In the genomic region with DNA sequence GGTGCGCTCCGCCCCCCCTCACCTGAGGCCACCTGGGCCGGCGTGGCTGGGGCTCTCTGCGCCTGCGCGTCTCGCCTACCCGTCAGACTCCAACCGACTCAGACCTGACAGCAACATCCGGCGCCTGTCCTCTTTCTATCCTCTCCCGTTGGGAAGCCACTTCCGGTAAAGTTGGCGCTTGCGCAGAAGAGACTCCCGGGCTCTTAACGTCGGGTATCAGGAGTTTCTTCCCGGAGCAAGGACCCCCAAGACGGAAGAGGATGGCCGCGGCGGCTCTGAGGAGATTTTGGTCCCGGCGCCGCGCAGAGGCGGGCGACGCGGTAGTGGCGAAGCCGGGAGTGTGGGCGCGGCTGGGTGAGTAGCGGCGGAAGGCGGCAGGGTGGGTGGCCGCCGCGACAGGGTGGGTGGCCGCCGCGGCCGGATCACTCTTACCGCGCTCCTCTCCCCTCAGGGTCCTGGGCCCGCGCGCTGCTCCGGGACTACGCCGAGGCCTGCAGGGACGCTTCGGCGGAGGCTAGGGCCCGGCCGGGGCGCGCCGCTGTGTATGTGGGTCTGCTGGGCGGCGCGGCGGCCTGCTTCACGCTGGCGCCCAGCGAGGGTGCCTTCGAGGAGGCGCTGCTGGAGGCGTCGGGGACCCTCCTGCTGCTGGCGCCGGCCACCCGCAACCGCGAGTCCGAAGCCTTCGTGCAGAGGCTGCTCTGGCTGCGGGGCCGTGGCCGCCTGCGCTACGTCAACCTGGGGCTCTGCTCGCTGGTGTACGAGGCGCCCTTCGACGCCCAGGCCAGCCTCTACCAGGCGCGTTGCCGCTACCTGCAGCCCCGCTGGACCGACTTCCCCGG, we compare ENCODE assay signal across 8 cellular contexts. TPM values are rescaled to one million over a fixed set of nuclear protein-coding genes. Genes with fewer than 3 reads are reported as not detected.
DNase-seq lines count a peak whose midpoint lies in the region; FAIRE-seq and TF ChIP-seq lines count a peak whose summit lies in the region.

Gene TIMM29, plus strand, starts transcription at position 249 of the 839 bp plus-strand sequence. Its CDS starts 12 bp downstream, at position 261.
Gene YIPF2, minus strand, starts transcription at position 77 of the 839 bp plus-strand sequence. CDS start 229 bp downstream, outside the sequence.

- H3K27me3 Mint-ChIP-seq in activated naive CD4-positive, alpha-beta T cell treated with anti-CD3 and anti-CD28 coated beads, Interleukin-2, amount 10 ng/mL, durations not matched to agents 7 days and 5 days, result no peaks in the 10 kb centered on the region

- peak within 1 kb of the TSS; percentile 96 for H3K4me3 Mint-ChIP-seq in activated naive CD4-positive, alpha-beta T cell treated with anti-CD3 and anti-CD28 coated beads, Interleukin-2, amount 10 ng/mL, durations not matched to agents 7 days and 5 days

- peaks cover 33% of the 10 kb centered on the region for H3K4me1 Mint-ChIP-seq in activated naive CD4-positive, alpha-beta T cell treated with anti-CD3 and anti-CD28 coated beads, Interleukin-2, amount 10 ng/mL, durations not matched to agents 7 days and 5 days

- POLR2A ChIA-PET in HEK293T (lab: Yijun Ruan, JAX), result interaction anchor here (1.0 kb wide), 1 partner anchor 10 kb away, joined by 3 read pairs; no protein-coding TSS in a partner anchor

- peak within 1 kb of the TSS; percentile 90 for H3K27ac Mint-ChIP-seq in activated naive CD4-positive, alpha-beta T cell treated with anti-CD3 and anti-CD28 coated beads, Interleukin-2, amount 10 ng/mL, durations not matched to agents 7 days and 5 days

- CTCF ChIA-PET in HEK293T (lab: Yijun Ruan, JAX), result no interaction called here
- CTCF ChIA-PET in activated naive CD4-positive, alpha-beta T cell treated with anti-CD3 and anti-CD28 coated beads, Interleukin-2, amount 10 ng/mL, durations not matched to agents 7 days and 5 days (lab: Charles Lee), result interaction anchor here (0.6 to 1.7 kb wide), 3 partner anchors 8 to 1052 kb away, joined by 3 to 5 read pairs (median 3); no protein-coding TSS in a partner anchor

- no peaks in the 10 kb centered on the region for H3K9me3 Mint-ChIP-seq in activated naive CD4-positive, alpha-beta T cell treated with anti-CD3 and anti-CD28 coated beads, Interleukin-2, amount 10 ng/mL, durations not matched to agents 7 days and 5 days

- FAIRE-seq in G401.6 (lab: Jason Lieb, UNC), result peak; percentile 89

- H3K36me3 Mint-ChIP-seq in activated naive CD4-positive, alpha-beta T cell treated with anti-CD3 and anti-CD28 coated beads, Interleukin-2, amount 10 ng/mL, durations not matched to agents 7 days and 5 days, result peaks cover 18% of the 10 kb centered on the region

- DNase-seq in HEK293T (ENCODE audit: extremely low spot score) (peak; percentile 98), NAMALWA (ENCODE audit: low spot score) (peak; percentile 97), SK-N-DZ (ENCODE audit: low spot score) (peak; percentile 98), germinal center (ENCODE audit: low spot score) (peak; percentile 90), non-pigmented ciliary epithelial cell (ENCODE audit: low read depth) (peak; percentile 93), superior temporal gyrus (ENCODE audit: extremely low spot score) (peak; percentile 99)
- DNase-seq in activated naive CD4-positive, alpha-beta T cell treated with anti-CD3 and anti-CD28 coated beads, Interleukin-2, amount 10 ng/mL, durations not matched to agents 7 days and 5 days, result peak; percentile 97

TF ChIP-seq in HEK293T, 16 proteins besides CTCF, POLR2A, EP300 and RAD21:
- no peak for TF ChIP-seq SP1 (IDR thresholded peaks at IDR 0.05)
- TF ChIP-seq FOXA1 (IDR thresholded peaks at IDR 0.05), result no peak
- TF ChIP-seq ARNT (IDR thresholded peaks at IDR 0.05), result no peak
- peak; percentile 87 for TF ChIP-seq PKNOX1 (IDR thresholded peaks at IDR 0.05)
- TF ChIP-seq SUZ12 (IDR thresholded peaks at IDR 0.05), result no peak
- peak; percentile 85 for TF ChIP-seq CTBP1 (IDR thresholded peaks at IDR 0.05; ENCODE audit: borderline replicate concordance)
- no peak for TF ChIP-seq BHLHE40 (IDR thresholded peaks at IDR 0.05; ENCODE audit: borderline replicate concordance)
- peak; percentile 76 for TF ChIP-seq ELF4 (IDR thresholded peaks at IDR 0.05)
- no peak for TF ChIP-seq TARDBP (IDR thresholded peaks at IDR 0.05)
- no peak for TF ChIP-seq HDGF (IDR thresholded peaks at IDR 0.05; ENCODE audit: borderline replicate concordance)
- TF ChIP-seq L3MBTL2 (conservative IDR thresholded peaks at IDR 0.05), result no peak
- no peak for TF ChIP-seq FOXM1 (IDR thresholded peaks at IDR 0.05; ENCODE audit: borderline replicate concordance)
- TF ChIP-seq ZNF384 (IDR thresholded peaks at IDR 0.05), result no peak
- peak; percentile 72 for TF ChIP-seq NFRKB (IDR thresholded peaks at IDR 0.05)
- TF ChIP-seq LEF1 (IDR thresholded peaks at IDR 0.05; ENCODE audit: borderline replicate concordance), result no peak
- TF ChIP-seq FOXK2 (IDR thresholded peaks at IDR 0.05), result peak; percentile 91

RNA-seq across cellular contexts. Expression of gene TIMM29, which starts in this region (rescaled TPM):
- polyA plus RNA-seq in SK-N-DZ (2014; cell fraction: cytosol; rRNA removed), result 44.8 and 53.6 TPM in 2 replicates
- polyA plus RNA-seq in SK-N-DZ (2014; cell fraction: nucleus; rRNA removed), result 29.8 and 30.4 TPM in 2 replicates

RNA-seq across cellular contexts. Expression of gene YIPF2, which starts in this region (rescaled TPM):
- polyA plus RNA-seq in SK-N-DZ (2014; cell fraction: cytosol; rRNA removed), result 30.9 and 33.4 TPM in 2 replicates
- 53.7 and 57.2 TPM in 2 replicates for polyA plus RNA-seq in SK-N-DZ (2014; cell fraction: nucleus; rRNA removed)

Comparison
In these comparisons a context has a peak if more than half of its experiments do, and no peak if none do; other contexts are left out.
1. Peak in every context shown above with its lines: DNase-seq.